Comparison of ENCODE assay signal across 31 cellular contexts in the genomic region with DNA sequence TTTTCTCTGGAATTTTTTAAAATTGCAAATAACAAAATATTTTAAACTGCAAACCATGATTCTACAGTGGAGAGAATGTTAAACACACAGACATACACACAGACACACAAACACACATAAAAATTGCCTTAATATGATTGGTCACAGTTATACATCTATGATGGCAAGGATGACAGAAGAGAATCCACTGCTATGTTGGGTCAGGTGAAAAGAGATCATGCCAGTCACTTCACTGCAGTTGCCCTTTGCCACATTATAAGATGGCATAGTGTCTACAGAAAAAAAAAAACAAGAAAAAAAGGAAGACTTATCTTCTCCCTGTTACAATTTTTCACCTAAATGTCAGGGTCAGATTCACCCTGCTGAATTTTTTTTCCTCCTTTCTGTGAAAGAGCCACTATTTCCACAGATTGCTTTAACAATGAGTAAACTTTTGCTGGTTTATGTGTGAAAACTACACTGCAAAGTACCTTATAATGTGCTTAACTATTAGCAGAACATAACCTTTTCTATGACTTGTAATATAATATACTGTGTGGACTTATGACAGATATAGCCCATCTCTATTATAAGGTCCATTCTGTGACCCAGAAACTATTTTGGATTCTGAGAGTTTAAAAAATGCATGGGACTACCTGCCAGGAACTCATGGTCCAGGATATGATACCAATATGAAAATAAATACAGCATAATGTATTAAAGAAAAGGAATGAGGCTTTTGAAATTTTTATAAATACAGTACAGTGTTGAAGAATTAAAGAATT.
DNase-seq lines count a peak whose midpoint lies in the region; ATAC-seq and TF ChIP-seq lines count a peak whose summit lies in the region.
"Had no signal": no experiment of that assay in that cellular context is flagged by ENCODE, and none has a peak within 500 bp of the region (broad histone marks: within the 10 kb centered on the region; RNA-seq: fewer than 3 reads in every experiment).

No MANE protein-coding gene starts in this region.

- H3K9me3 ChIP-seq in OCI-LY1 (ENCODE audit: low read length) (no peaks in the 10 kb centered on the region; the same call in 1 of the 2 replicates), psoas muscle (peaks cover 11% of the 10 kb centered on the region), skeletal muscle tissue (ENCODE audit: control insufficient read depth in 3 of 3, low read length in 3 of 3) (no peaks in the 10 kb centered on the region), hepatocyte (ENCODE audit: low read depth) (no peaks in the 10 kb centered on the region), gastroesophageal sphincter (peaks cover 0 to 5% (median 0%) of the 10 kb centered on the region in 3 donors)
- H3K9me3 ChIP-seq: A549, BE2C, Caco-2 had no signal

- H3K9me2 ChIP-seq in OCI-LY1 (ENCODE audit: low read depth, low read length) (no peaks in the 10 kb centered on the region), hepatocyte (replicated peaks; ENCODE audit: insufficient read depth) (no peaks in the 10 kb centered on the region)

- H3K27me3 ChIP-seq in OCI-LY1 (ENCODE audit: insufficient read depth, low read length) (no peaks in the 10 kb centered on the region), psoas muscle (ENCODE audit: insufficient read depth in 3 of 3, low read length in 2 of 3) (no peaks in the 10 kb centered on the region), skeletal muscle tissue (ENCODE audit: control insufficient read depth in 3 of 3, insufficient read depth in 3 of 3, low read length in 3 of 3) (no peaks in the 10 kb centered on the region), hepatocyte (no peaks in the 10 kb centered on the region), gastroesophageal sphincter (no peaks in the 10 kb centered on the region)
- H3K27me3 ChIP-seq: BE2C; BLaER1; BLaER1 treated with 17β-estradiol and CSF1 and Interleukin-3, amounts not matched to agents 10 nM and 100 nM had no signal

- ATAC-seq in psoas muscle (peak in 3 of 4 donors; percentile 69 to 74 (median 70)), left lobe of liver (no peak), gastroesophageal sphincter (no peak)
- ATAC-seq: A549; CD8-positive, alpha-beta T cell had no signal

- H3K4me3 ChIP-seq in OCI-LY1 (ENCODE audit: low read depth, low read length, poor library complexity, severe bottlenecking) (no peak overlapping the region), psoas muscle (no peak overlapping the region), skeletal muscle tissue (ENCODE audit: low read length in 3 of 3) (no peak overlapping the region), hepatocyte (no peak overlapping the region), gastroesophageal sphincter (no peak overlapping the region)
- H3K4me3 ChIP-seq: A549; BLaER1; BLaER1 treated with 17β-estradiol and CSF1 and Interleukin-3, amounts not matched to agents 10 nM and 100 nM had no signal

- no peak for TF ChIP-seq EP300 in gastroesophageal sphincter (IDR thresholded peaks at IDR 0.05)

- H3K4me1 ChIP-seq in OCI-LY1 (ENCODE audit: insufficient read depth, low read length, severe bottlenecking) (peaks cover 46% of the 10 kb centered on the region), psoas muscle (peaks cover 12% of the 10 kb centered on the region), skeletal muscle tissue (ENCODE audit: control insufficient read depth in 3 of 3, insufficient read depth in 3 of 3, low read length in 3 of 3) (peaks cover 0 to 3% (median 0%) of the 10 kb centered on the region in 3 donors), hepatocyte (ENCODE audit: insufficient read depth) (no peaks in the 10 kb centered on the region), gastroesophageal sphincter (peaks cover 0 to 3% (median 0%) of the 10 kb centered on the region in 3 donors)
- H3K4me1 ChIP-seq: A549; BLaER1; BLaER1 treated with 17β-estradiol and CSF1 and Interleukin-3, amounts not matched to agents 10 nM and 100 nM; Caco-2 had no signal

- no peak overlapping the region for H2AFZ ChIP-seq in OCI-LY1 (ENCODE audit: low read length)
- H2AFZ ChIP-seq in hepatocyte = no peak overlapping the region

- no peaks in the 10 kb centered on the region; the same call in 1 of the 2 replicates for H3F3A ChIP-seq in OCI-LY1 (ENCODE audit: insufficient read depth, low read length)

- no peak for DNase-seq in psoas muscle
- DNase-seq in hepatocyte (ENCODE audit: low spot score) = no peak
- no peak for DNase-seq in left lobe of liver (ENCODE audit: low spot score)
- DNase-seq: 8988T; ACHN; AML-193; C1 segment of cervical spinal cord; Caco-2; Calu3; CD4-positive, alpha-beta memory T cell; CD4-positive, alpha-beta T cell; CD4-positive, CD25-positive, alpha-beta regulatory T cell; CD8-positive, alpha-beta memory T cell; CD8-positive, alpha-beta T cell; COR-L47; DMS 273 treated with DMSO at 0.1 percent for 48 hours; DMS153; DMS53; DMS79; DMS79 treated with DMSO at 0.1 percent for 48 hours; DND-41; EL had no signal

- peak overlapping the region; percentile 16 for H3K27ac ChIP-seq in OCI-LY1 (ENCODE audit: low read depth, low read length, poor library complexity, severe bottlenecking)
- H3K27ac ChIP-seq in psoas muscle = no peak overlapping the region
- H3K27ac ChIP-seq in skeletal muscle tissue (ENCODE audit: low read depth, low read length) = peak overlapping the region; percentile 59
- no peak overlapping the region for H3K27ac ChIP-seq in hepatocyte
- H3K27ac ChIP-seq in gastroesophageal sphincter = no peak overlapping the region
- H3K27ac ChIP-seq: 22Rv1; A549; BLaER1; BLaER1 treated with 17β-estradiol and CSF1 and Interleukin-3, amounts not matched to agents 10 nM and 100 nM; C4-2B had no signal

- intact Hi-C loops in psoas muscle (cut with DNase I) = no loop called here

- H4K20me1 ChIP-seq in OCI-LY1 (ENCODE audit: insufficient read depth, low read length) (no peaks in the 10 kb centered on the region), hepatocyte (ENCODE audit: insufficient read depth, poor library complexity, severe bottlenecking) (no peaks in the 10 kb centered on the region)
- H4K20me1 ChIP-seq: BLaER1; BLaER1 treated with 17β-estradiol and CSF1 and Interleukin-3, amounts not matched to agents 10 nM and 100 nM had no signal

- H3K9ac ChIP-seq in OCI-LY1 (ENCODE audit: low read length) (no peak overlapping the region), skeletal muscle tissue (ENCODE audit: low read depth in 1 of 3, low read length in 3 of 3) (no peak overlapping the region)
- H3K9ac ChIP-seq: BLaER1; BLaER1 treated with 17β-estradiol and CSF1 and Interleukin-3, amounts not matched to agents 10 nM and 100 nM had no signal

- no peak for TF ChIP-seq POLR2A in gastroesophageal sphincter (IDR thresholded peaks at IDR 0.05)

- TF ChIP-seq CTCF in OCI-LY1 (IDR thresholded peaks at IDR 0.05; ENCODE audit: low read length) (no peak), psoas muscle (IDR thresholded peaks at IDR 0.05) (no peak), hepatocyte (IDR thresholded peaks at IDR 0.05; ENCODE audit: poor library complexity) (no peak), gastroesophageal sphincter (IDR thresholded peaks at IDR 0.05) (no peak)

- H3K36me3 ChIP-seq in OCI-LY1 (ENCODE audit: insufficient read depth, low read length) = peaks cover 4% of the 10 kb centered on the region; the same call in 1 of the 2 replicates
- H3K36me3 ChIP-seq in psoas muscle (ENCODE audit: insufficient read depth in 1 of 2, low read depth in 1 of 2) = no peaks in the 10 kb centered on the region
- H3K36me3 ChIP-seq in skeletal muscle tissue (ENCODE audit: control insufficient read depth in 3 of 3, insufficient read depth in 3 of 3, low read length in 3 of 3) = no peaks in the 10 kb centered on the region
- H3K36me3 ChIP-seq in hepatocyte (replicated peaks; ENCODE audit: insufficient read depth, low read depth) = no peaks in the 10 kb centered on the region
- no peaks in the 10 kb centered on the region for H3K36me3 ChIP-seq in gastroesophageal sphincter
- H3K36me3 ChIP-seq: BE2C; BLaER1; BLaER1 treated with 17β-estradiol and CSF1 and Interleukin-3, amounts not matched to agents 10 nM and 100 nM had no signal

- H3K4me2 ChIP-seq in OCI-LY1 (ENCODE audit: low read length) (no peak overlapping the region), hepatocyte (no peak overlapping the region)
- H3K4me2 ChIP-seq: A549; BLaER1; BLaER1 treated with 17β-estradiol and CSF1 and Interleukin-3, amounts not matched to agents 10 nM and 100 nM had no signal

- H3K79me2 ChIP-seq in OCI-LY1 (ENCODE audit: insufficient read depth, low read length) (no peaks in the 10 kb centered on the region), hepatocyte (no peaks in the 10 kb centered on the region)

Comparison
In these comparisons a context has a peak if more than half of its experiments do, and no peak if none do; other contexts are left out.
1. H3K27ac ChIP-seq: peak in OCI-LY1 (single experiment) and skeletal muscle tissue (single experiment); none in psoas muscle (single experiment), hepatocyte (single experiment) and gastroesophageal sphincter (0 of 4).
2. ATAC-seq: peak in psoas muscle (3 of 4); none in left lobe of liver (single experiment) and gastroesophageal sphincter (single experiment).